ENCODE assay signal across 18 cellular contexts in the genomic region with DNA sequence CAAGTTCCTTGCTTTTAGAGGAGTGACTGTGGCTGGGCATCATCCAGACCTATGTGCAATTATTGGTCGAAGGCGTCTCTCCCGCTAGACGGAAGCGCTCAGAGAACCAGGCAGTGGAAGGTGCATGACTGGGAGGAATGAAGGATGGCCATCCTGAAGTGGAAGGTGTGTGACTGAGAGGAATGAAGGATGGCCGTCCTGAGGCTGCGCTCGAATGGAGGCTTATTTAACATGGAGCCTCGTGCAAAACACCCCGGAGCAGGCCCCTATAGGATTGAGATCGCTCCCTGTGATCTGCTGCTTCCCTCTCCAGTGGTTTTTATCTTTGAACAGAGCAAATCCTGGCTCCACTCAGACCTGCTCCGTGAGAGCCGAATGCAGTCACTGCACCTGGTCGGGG.
DNase-seq lines count a peak whose midpoint lies in the region; ATAC-seq and TF ChIP-seq lines count a peak whose summit lies in the region.
"Had no signal": no experiment of that assay in that cellular context is flagged by ENCODE, and none has a peak within 500 bp of the region (broad histone marks: within the 10 kb centered on the region; RNA-seq: fewer than 3 reads in every experiment).

No MANE protein-coding gene starts in this region.

- peak overlapping the region; percentile 83 for H3K27ac Mint-ChIP-seq in activated CD4-positive, alpha-beta T cell treated with anti-CD3 and anti-CD28 coated beads, Interleukin-2, amount 10 ng/mL, durations not matched to agents 7 days and 5 days
- H3K27ac Mint-ChIP-seq in activated naive CD8-positive, alpha-beta T cell treated with anti-CD3 and anti-CD28 coated beads, Interleukin-2, amount 50 U/mL, for 24 hours: peak overlapping the region; percentile 21

- peak overlapping the region; percentile 1 for H2BK12ac ChIP-seq in trophoblast cell (ENCODE audit: low read length)

- peak overlapping the region; percentile 41 for H4K91ac ChIP-seq in trophoblast cell (ENCODE audit: low read depth, low read length)

- H3K79me1 ChIP-seq in trophoblast cell (ENCODE audit: low read length): peaks cover 64% of the 10 kb centered on the region

- H3K36me3 Mint-ChIP-seq in activated CD4-positive, alpha-beta T cell treated with anti-CD3 and anti-CD28 coated beads, Interleukin-2, amount 10 ng/mL, durations not matched to agents 7 days and 5 days (ENCODE audit: low read depth): no peaks in the 10 kb centered on the region
- no peaks in the 10 kb centered on the region for H3K36me3 Mint-ChIP-seq in activated naive CD8-positive, alpha-beta T cell treated with anti-CD3 and anti-CD28 coated beads, Interleukin-2, amount 50 U/mL, for 24 hours (ENCODE audit: low read depth)
- H3K36me3 Mint-ChIP-seq: brain had no signal

- no peak overlapping the region for H4K8ac ChIP-seq in trophoblast cell (ENCODE audit: low read depth, low read length)

- no peak overlapping the region for H2AFZ ChIP-seq in trophoblast cell (ENCODE audit: insufficient read depth, low read length, poor library complexity)
- H2AFZ ChIP-seq: GM23248 had no signal

- H3K4me1 Mint-ChIP-seq in activated CD4-positive, alpha-beta T cell treated with anti-CD3 and anti-CD28 coated beads, Interleukin-2, amount 10 ng/mL, durations not matched to agents 7 days and 5 days: peaks cover 84% of the 10 kb centered on the region
- peaks cover 89% of the 10 kb centered on the region for H3K4me1 Mint-ChIP-seq in activated naive CD8-positive, alpha-beta T cell treated with anti-CD3 and anti-CD28 coated beads, Interleukin-2, amount 50 U/mL, for 24 hours

- H2BK5ac ChIP-seq in trophoblast cell (ENCODE audit: low read depth, low read length, poor library complexity): no peak overlapping the region

- no peaks in the 10 kb centered on the region for H3K36me3 ChIP-seq in trophoblast cell (ENCODE audit: control insufficient read depth in 1 of 2, insufficient read depth in 2 of 2, low read length in 2 of 2)
- H3K36me3 ChIP-seq: gastroesophageal sphincter, prostate gland, upper lobe of right lung had no signal

- no peak overlapping the region for H3K4me2 ChIP-seq in trophoblast cell (ENCODE audit: low read length)
- H3K4me2 ChIP-seq: A549 had no signal

- no peak for ATAC-seq in activated naive CD8-positive, alpha-beta T cell treated with anti-CD3 and anti-CD28 coated beads, Interleukin-2, amount 50 U/mL, for 24 hours
- ATAC-seq in GM19455 (IDR thresholded peaks at IDR 0.05; ENCODE audit: unreplicated experiment): no peak
- ATAC-seq: A549, gastroesophageal sphincter, upper lobe of right lung had no signal

- TF ChIP-seq CTCF in HL-60 (IDR thresholded peaks at IDR 0.05; ENCODE audit: insufficient read depth, low read length) (no peak), RWPE1 (conservative IDR thresholded peaks at IDR 0.05; ENCODE audit: low read depth) (no peak)

- no CpG with 5 or more reads among the region's 14 CpGs for WGBS in trophoblast cell (ENCODE audit: extremely low coverage, insufficient coverage, insufficient read length)

- no peak overlapping the region for H3K4me3 Mint-ChIP-seq in activated CD4-positive, alpha-beta T cell treated with anti-CD3 and anti-CD28 coated beads, Interleukin-2, amount 10 ng/mL, durations not matched to agents 7 days and 5 days
- no peak overlapping the region for H3K4me3 Mint-ChIP-seq in activated naive CD8-positive, alpha-beta T cell treated with anti-CD3 and anti-CD28 coated beads, Interleukin-2, amount 50 U/mL, for 24 hours

- no peak overlapping the region for H3K18ac ChIP-seq in trophoblast cell (ENCODE audit: low read length)

- peaks cover 55 to 60% of the 10 kb centered on the region in 2 experiments for H3K4me1 ChIP-seq in trophoblast cell (ENCODE audit: control insufficient read depth in 1 of 2, insufficient read depth in 2 of 2, low read length in 2 of 2)

- no peaks in the 10 kb centered on the region for H3K9me3 Mint-ChIP-seq in activated CD4-positive, alpha-beta T cell treated with anti-CD3 and anti-CD28 coated beads, Interleukin-2, amount 10 ng/mL, durations not matched to agents 7 days and 5 days
- no peaks in the 10 kb centered on the region for H3K9me3 Mint-ChIP-seq in activated naive CD8-positive, alpha-beta T cell treated with anti-CD3 and anti-CD28 coated beads, Interleukin-2, amount 50 U/mL, for 24 hours

- CTCF ChIA-PET in activated CD4-positive, alpha-beta T cell treated with anti-CD3 and anti-CD28 coated beads, Interleukin-2, amount 10 ng/mL, durations not matched to agents 7 days and 5 days (lab: Charles Lee): interaction anchor here (0.8 to 1.2 kb wide), 2 partner anchors 9 to 12 kb away, joined by 3 read pairs; no protein-coding TSS in a partner anchor
- CTCF ChIA-PET in RWPE1 (lab: Yijun Ruan, JAX): no interaction called here

- peak overlapping the region; percentile 4 for H2BK120ac ChIP-seq in trophoblast cell (ENCODE audit: insufficient read depth, low read length, poor library complexity)

- no peak overlapping the region for H4K12ac ChIP-seq in trophoblast cell (ENCODE audit: low read depth, low read length)

- H3K27ac ChIP-seq in HL-60 (replicated peaks) (peak overlapping the region; percentile 93; the same call in 1 of the 2 replicates), trophoblast cell (ENCODE audit: low read depth, low read length) (peak overlapping the region; percentile 3), RWPE1 (no peak overlapping the region), caudate nucleus (ENCODE audit: low read depth, low read length) (no peak overlapping the region)
- H3K27ac ChIP-seq: A549, GM23248, prostate gland, upper lobe of right lung had no signal

- H3K4ac ChIP-seq in trophoblast cell (ENCODE audit: low read depth, low read length): no peak overlapping the region

- peak overlapping the region; percentile 11 for H3K14ac ChIP-seq in trophoblast cell (ENCODE audit: low read length)

- H3K79me2 ChIP-seq in trophoblast cell (ENCODE audit: control insufficient read depth, insufficient read depth, low read length, poor library complexity): peaks cover 11% of the 10 kb centered on the region

- DNase-seq in activated CD4-positive, alpha-beta T cell treated with anti-CD3 and anti-CD28 coated beads, Interleukin-2, amount 10 ng/mL, durations not matched to agents 7 days and 5 days: no peak
- DNase-seq in activated CD4-positive, alpha-beta T cell treated with anti-CD3 and anti-CD28 coated beads, Interleukin-2, amount 50 U/mL, for 48 hours: no peak
- DNase-seq in HL-60 (ENCODE audit: low read depth in 1 of 2, low spot score in 1 of 2) (no peak), trophoblast cell (no peak), RWPE1 (ENCODE audit: low spot score) (no peak), caudate nucleus (lab: John Stamatoyannopoulos, UW) (no peak)
- no peak for DNase-seq in activated naive CD8-positive, alpha-beta T cell treated with anti-CD3 and anti-CD28 coated beads, Interleukin-2, amount 50 U/mL, for 24 hours
- DNase-seq: activated CD4-positive, alpha-beta T cell treated with anti-CD3 and anti-CD28 coated beads for 4 hours; activated naive CD4-positive, alpha-beta T cell treated with anti-CD3 and anti-CD28 coated beads, Interleukin-2, amount 50 U/mL, for 16 hours; GM23248; NCI-H1417; T-helper 9 cell; upper lobe of right lung had no signal

- H3K27me3 ChIP-seq in HL-60 (ENCODE audit: insufficient read depth, poor library complexity, severe bottlenecking) (no peaks in the 10 kb centered on the region), trophoblast cell (ENCODE audit: insufficient read depth, low read length) (no peaks in the 10 kb centered on the region)
- H3K27me3 ChIP-seq: gastroesophageal sphincter, upper lobe of right lung had no signal

- no peaks in the 10 kb centered on the region for H3K27me3 Mint-ChIP-seq in activated CD4-positive, alpha-beta T cell treated with anti-CD3 and anti-CD28 coated beads, Interleukin-2, amount 10 ng/mL, durations not matched to agents 7 days and 5 days
- peaks cover 6% of the 10 kb centered on the region for H3K27me3 Mint-ChIP-seq in activated naive CD8-positive, alpha-beta T cell treated with anti-CD3 and anti-CD28 coated beads, Interleukin-2, amount 50 U/mL, for 24 hours

- POLR2A ChIA-PET in activated CD4-positive, alpha-beta T cell treated with anti-CD3 and anti-CD28 coated beads, Interleukin-2, amount 10 ng/mL, durations not matched to agents 7 days and 5 days (lab: Charles Lee): interaction anchor here (0.5 to 0.7 kb wide), 2 partner anchors 53 to 231 kb away, joined by 3 read pairs; no protein-coding TSS in a partner anchor
- POLR2A ChIA-PET in RWPE1 (lab: Yijun Ruan, JAX; ENCODE audit: low non-redundant PET): no interaction called here

- no peak overlapping the region for H3K9ac ChIP-seq in trophoblast cell (ENCODE audit: low read length)
- H3K9ac ChIP-seq: GM23248 had no signal

- H2AK5ac ChIP-seq in trophoblast cell (ENCODE audit: low read length): no peak overlapping the region

- H3K23ac ChIP-seq in trophoblast cell (ENCODE audit: low read length): no peak overlapping the region

- H3K9me3 ChIP-seq in trophoblast cell (ENCODE audit: insufficient read depth, low read depth, low read length): no peaks in the 10 kb centered on the region
- H3K9me3 ChIP-seq: A549, gastroesophageal sphincter, prostate gland, upper lobe of right lung had no signal

- no peak overlapping the region for H3K4me3 ChIP-seq in HL-60 (replicated peaks; ENCODE audit: insufficient read depth, low read length)
- H3K4me3 ChIP-seq in trophoblast cell (ENCODE audit: low read depth, low read length): no peak overlapping the region
- H3K4me3 ChIP-seq: A549, gastroesophageal sphincter, GM23248, prostate gland, upper lobe of right lung had no signal

Comparison
In these comparisons a context has a peak if more than half of its experiments do, and no peak if none do; other contexts are left out.
1. H3K27ac ChIP-seq: peak in HL-60 (single experiment) and trophoblast cell (single experiment); none in RWPE1 (single experiment) and caudate nucleus (single experiment).